ENCODE assay signal across 8 cellular contexts in genomic region chr9:41358682-41359081, GRCh38.
DNase-seq lines count a peak whose midpoint lies in the region; TF ChIP-seq lines count a peak whose summit lies in the region.
"Not testable (repeated sequence)": the region's sequence is repeated elsewhere in the genome, so short reads cannot be mapped to it uniquely, and the experiment has no call there.

No MANE protein-coding gene starts in this region.

- not testable (repeated sequence) for H3K4me1 Mint-ChIP-seq in T-helper 1 cell treated with Interleukin-12 subunit alpha and Interleukin-12 subunit beta and Interleukin-4 antibody, amounts not matched to agents 30 μg/mL and 1 μg/mL, for 36 hours (ENCODE audit: low read depth)

- in situ Hi-C loops in transverse colon (cut with MboI; ENCODE audit: low pct_ligation_motif_present in 1 of 4, low pct_unique_long_range_greater_than_20kb in 1 of 4, low sequenced_read_pairs in 3 of 4): not testable (repeated sequence)

- H3K9me3 ChIP-seq in transverse colon: not testable (repeated sequence)

- H3K4me3 Mint-ChIP-seq in T-helper 1 cell treated with Interleukin-12 subunit alpha and Interleukin-12 subunit beta and Interleukin-4 antibody, amounts not matched to agents 30 μg/mL and 1 μg/mL, for 36 hours: peak overlapping the region; percentile 98

- DNase-seq in GM04504 (ENCODE audit: low read depth): peak; percentile 38
- peak; percentile 7 for DNase-seq in NCI-H1694 treated with DMSO at 0.1 percent for 48 hours (lab: John Stamatoyannopoulos, UW)
- DNase-seq in activated gamma-delta T cell (lab: John Stamatoyannopoulos, UW): peak; percentile 68
- not testable (repeated sequence) for DNase-seq in epithelial cell of prostate (ENCODE audit: low read depth, low spot score)
- peak; percentile 86 for DNase-seq in medulla oblongata (ENCODE audit: extremely low spot score)
- DNase-seq in smooth muscle cell of the brain vasculature (ENCODE audit: low read depth, low spot score): peak; percentile 12
- DNase-seq in transverse colon: peak; percentile 90

- not testable (repeated sequence) for H3K4me1 ChIP-seq in transverse colon

- not testable (repeated sequence) for H3K27me3 Mint-ChIP-seq in T-helper 1 cell treated with Interleukin-12 subunit alpha and Interleukin-12 subunit beta and Interleukin-4 antibody, amounts not matched to agents 30 μg/mL and 1 μg/mL, for 36 hours (ENCODE audit: low read depth)

- H3K9me3 Mint-ChIP-seq in T-helper 1 cell treated with Interleukin-12 subunit alpha and Interleukin-12 subunit beta and Interleukin-4 antibody, amounts not matched to agents 30 μg/mL and 1 μg/mL, for 36 hours: not testable (repeated sequence)

- 20% methylated on average over 1 of the region's 40 CpGs; no CpG with 5 or more reads in 1 of the 2 donors for WGBS in transverse colon (ENCODE audit: low coverage in 1 of 2), 2 donors

- peak overlapping the region; percentile 16 to 72 (median 61) for H3K4me3 ChIP-seq in transverse colon

- peak overlapping the region; percentile 96 for H3K27ac Mint-ChIP-seq in T-helper 1 cell treated with Interleukin-12 subunit alpha and Interleukin-12 subunit beta and Interleukin-4 antibody, amounts not matched to agents 30 μg/mL and 1 μg/mL, for 36 hours

- not testable (repeated sequence) for H3K27me3 ChIP-seq in transverse colon

- not testable (repeated sequence) for H3K36me3 Mint-ChIP-seq in T-helper 1 cell treated with Interleukin-12 subunit alpha and Interleukin-12 subunit beta and Interleukin-4 antibody, amounts not matched to agents 30 μg/mL and 1 μg/mL, for 36 hours (ENCODE audit: low read depth)

- H3K36me3 ChIP-seq in transverse colon: not testable (repeated sequence)

- TF ChIP-seq CTCF in transverse colon (IDR thresholded peaks at IDR 0.05): not testable (repeated sequence)

- H3K27ac ChIP-seq in epithelial cell of prostate (peak overlapping the region; percentile 26), transverse colon (peak overlapping the region; percentile 80 to 86 (median 85))

- peak; percentile 59 for TF ChIP-seq POLR2A in transverse colon (IDR thresholded peaks at IDR 0.05)

- intact Hi-C loops in transverse colon (cut with DNase I; ENCODE audit: low total_unique reads): not testable (repeated sequence)

- TF ChIP-seq EP300 in transverse colon (IDR thresholded peaks at IDR 0.05; ENCODE audit: low read depth): not testable (repeated sequence)
